ENCODE assay signal across 1 cellular context in genomic region chr10:116168329-116168728, GRCh38.
TF ChIP-seq lines count a peak whose summit lies in the region.

No MANE protein-coding gene starts in this region.

TF ChIP-seq in HepG2, 621 proteins besides CTCF, POLR2A, EP300 and RAD21:
- TF ChIP-seq FOXA3 (CRISPR knock-in tag; IDR thresholded peaks at IDR 0.05), result no peak
- TF ChIP-seq, protein P1, sequence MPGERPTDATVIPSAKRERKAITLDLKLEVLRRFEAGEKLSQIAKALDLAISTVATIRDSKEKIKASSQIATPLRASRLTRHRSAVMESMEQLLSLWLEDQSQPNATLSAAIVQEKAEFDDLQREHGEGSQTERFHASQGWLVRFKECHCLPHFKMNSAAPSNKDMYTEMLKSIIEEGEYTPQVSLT (CRISPR knock-in tag; IDR thresholded peaks at IDR 0.05; ENCODE audit: borderline replicate concordance, low read depth), result no peak
- no peak for TF ChIP-seq TFE3 (CRISPR knock-in tag; IDR thresholded peaks at IDR 0.05)
- no peak for TF ChIP-seq KLF16 (CRISPR knock-in tag; IDR thresholded peaks at IDR 0.05)
- no peak for TF ChIP-seq ZNF510 (CRISPR knock-in tag; IDR thresholded peaks at IDR 0.05; ENCODE audit: low read depth)
